In the genomic region with DNA sequence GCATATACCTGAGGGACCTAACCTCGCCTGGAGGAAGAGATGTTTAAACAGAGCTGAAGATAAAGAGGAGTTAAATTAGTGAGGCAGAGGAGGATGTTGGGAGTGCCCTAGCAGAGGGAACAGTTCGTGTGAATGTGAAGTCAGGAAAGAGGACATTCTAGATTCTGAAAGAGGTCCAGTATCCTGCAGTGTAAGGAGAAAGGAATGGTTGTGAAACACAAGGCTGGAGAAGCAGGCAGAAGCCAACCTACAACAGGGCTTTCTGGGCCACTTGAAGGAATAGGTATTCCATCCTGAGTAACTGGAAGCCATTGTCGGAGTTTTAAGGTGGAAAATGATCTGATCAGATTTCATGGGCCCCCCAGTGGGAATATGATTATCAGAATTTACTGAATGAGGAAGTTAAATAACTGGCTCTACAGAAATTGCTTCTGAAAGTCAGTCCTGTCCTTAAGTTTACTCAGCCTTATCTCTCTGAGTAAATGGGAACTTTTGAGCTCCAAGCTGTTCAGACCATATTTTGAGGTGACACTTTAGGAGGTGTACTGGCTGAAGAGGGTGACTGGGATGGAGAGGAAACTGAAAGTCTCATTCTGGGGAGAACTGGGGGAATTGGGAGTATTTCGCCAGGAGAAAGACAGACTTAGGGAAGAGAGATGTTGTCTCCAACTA, we compare ENCODE assay signal across 14 cellular contexts. TPM values are rescaled to one million over a fixed set of nuclear protein-coding genes. Genes with fewer than 3 reads are reported as not detected.
DNase-seq lines count a peak whose midpoint lies in the region; ATAC-seq, FAIRE-seq and TF ChIP-seq lines count a peak whose summit lies in the region.
"Had no signal": no experiment of that assay in that cellular context is flagged by ENCODE, and none has a peak within 500 bp of the region (broad histone marks: within the 10 kb centered on the region; RNA-seq: fewer than 3 reads in every experiment).

No MANE protein-coding gene starts in this region.

- H3K36me3 ChIP-seq in GM12878 (ENCODE audit: control insufficient read depth in 2 of 2, insufficient read depth in 2 of 2, low read length in 1 of 2) (peaks cover 5 to 9% of the 10 kb centered on the region in 2 experiments; a peak in 3 of 4 replicates), osteoblast (ENCODE audit: insufficient read depth, low read length) (peaks cover 18% of the 10 kb centered on the region)

- peak overlapping the region; percentile 47 for H2AFZ ChIP-seq in GM12878 (ENCODE audit: control insufficient read depth, low read depth, low read length)
- H2AFZ ChIP-seq in osteoblast (ENCODE audit: low read length): no peak overlapping the region

- in situ Hi-C loops in GM12878 (cut with MboI): no loop called here

- SMC1A ChIA-PET in GM12878 (lab: Charles Lee; ENCODE audit: uncharacterized antibody, unreplicated experiment): no interaction called here

- CTCF ChIA-PET in GM12878 (lab: Yijun Ruan, JAX): interaction anchor here (0.7 kb wide), 1 partner anchor 203 kb away, joined by 3 read pairs; no protein-coding TSS in a partner anchor

- intact Hi-C loops in GM12878 (cut with micrococcal nuclease; ENCODE audit: unreplicated experiment): no loop called here

- WGBS in GM12878 (ENCODE audit: insufficient coverage, insufficient replicate concordance, low lambda C conversion rate, missing lambda C conversion rate): 47% methylated on average over 4 of the region's 4 CpGs

- no peaks in the 10 kb centered on the region for H3K9me3 ChIP-seq in GM12878 (replicated peaks; ENCODE audit: control insufficient read depth, insufficient read depth, low read length)
- H3K9me3 ChIP-seq in osteoblast (ENCODE audit: low read depth, low read length): no peaks in the 10 kb centered on the region
- H3K9me3 ChIP-seq: thoracic aorta had no signal

- no peak overlapping the region; the same call in 1 of the 2 replicates for H3K9ac ChIP-seq in GM12878 (ENCODE audit: control insufficient read depth, insufficient read depth, low read length)

- ATAC-seq in HG03175 (IDR thresholded peaks at IDR 0.05; ENCODE audit: unreplicated experiment): peak; percentile 12
- peak; percentile 13 for ATAC-seq in GM12878
- ATAC-seq in HG03097 (IDR thresholded peaks at IDR 0.05; ENCODE audit: low FRiP score, unreplicated experiment): no peak

- H3K4me2 ChIP-seq in GM12878 (ENCODE audit: control insufficient read depth, insufficient read depth): no peak overlapping the region
- no peak overlapping the region for H3K4me2 ChIP-seq in osteoblast (ENCODE audit: insufficient read depth, low read length)

- H3K27ac ChIP-seq in GM12878 (ENCODE audit: control insufficient read depth, insufficient read depth): peak overlapping the region; percentile 38; the same call in 1 of the 2 replicates
- peak overlapping the region; percentile 7 for H3K27ac ChIP-seq in osteoblast (ENCODE audit: low read depth, low read length)
- H3K27ac ChIP-seq: thoracic aorta had no signal

- no peak for FAIRE-seq in GM12878 (lab: Jason Lieb, UNC)
- FAIRE-seq: A204.1, astrocyte had no signal

- TF ChIP-seq CTCF in GM12878 (IDR thresholded peaks at IDR 0.05 in 2 of 3, conservative IDR thresholded peaks at IDR 0.05 in 1 of 3; ENCODE audit: control insufficient read depth in 2 of 3, extremely low read depth in 1 of 3, insufficient read depth in 1 of 3, low read depth in 3 of 3, low read length in 3 of 3): no peak
- TF ChIP-seq CTCF in osteoblast (IDR thresholded peaks at IDR 0.05; ENCODE audit: extremely low read depth, low read depth, low read length): no peak
- TF ChIP-seq CTCF in GM10266 (IDR thresholded peaks at IDR 0.05; ENCODE audit: control insufficient read depth, insufficient read depth, low read depth, missing control alignments): no peak

- peak; percentile 36 for DNase-seq in NOMO-1 treated with DMSO at 0.1 percent for 48 hours (lab: John Stamatoyannopoulos, UW; ENCODE audit: unreplicated experiment)
- no peak for DNase-seq in NOMO-1 treated with dmso at 0.1 percent for 144 hours (lab: John Stamatoyannopoulos, UW; ENCODE audit: unreplicated experiment)
- no peak for DNase-seq in GM12878 (ENCODE audit: low read depth, low spot score)
- DNase-seq in osteoblast (ENCODE audit: insufficient read length, low spot score, missing footprints): no peak
- no peak for DNase-seq in GM10266 (ENCODE audit: extremely low spot score)
- no peak for DNase-seq in activated CD8-positive, alpha-beta memory T cell treated with anti-CD3 and anti-CD28 coated beads, Interleukin-2, amount 50 U/mL, for 48 hours
- DNase-seq: activated CD8-positive, alpha-beta memory T cell treated with anti-CD3 and anti-CD28 coated beads, Interleukin-2, amount 50 U/mL, for 4 hours; DND-41; NCI-H2029 treated with DMSO at 0.1 percent for 48 hours had no signal

- RAD21 ChIA-PET in GM12878 (lab: Charles Lee; ENCODE audit: unreplicated experiment): no interaction called here

- H3K4me1 ChIP-seq in GM12878 (ENCODE audit: control insufficient read depth, insufficient read depth, low read length) (peaks cover 25% of the 10 kb centered on the region), osteoblast (ENCODE audit: insufficient read depth, low read length) (peaks cover 11% of the 10 kb centered on the region)

- TSS peak; percentile 23 for BruUV-seq in GM12878 (replicated peaks; lab: Mats Ljungman, UMichigan)

- H3K79me2 ChIP-seq in GM12878 (ENCODE audit: control insufficient read depth, insufficient read depth, low read length) (no peaks in the 10 kb centered on the region), osteoblast (ENCODE audit: insufficient read depth, low read length) (no peaks in the 10 kb centered on the region)

- no peak for TF ChIP-seq EP300 in GM12878 (IDR thresholded peaks at IDR 0.05; ENCODE audit: borderline replicate concordance in 1 of 2, control insufficient read depth in 1 of 2, low read depth in 2 of 2, low read length in 2 of 2)

- no peak for TF ChIP-seq RAD21 in GM12878 (IDR thresholded peaks at IDR 0.05; ENCODE audit: insufficient read depth, low read depth, low read length)

- no peak overlapping the region for H3K4me3 ChIP-seq in GM12878
- H3K4me3 ChIP-seq in osteoblast (ENCODE audit: insufficient read depth, low read length): no peak overlapping the region
- H3K4me3 ChIP-seq: thoracic aorta had no signal

- H4K20me1 ChIP-seq in GM12878 (ENCODE audit: control insufficient read depth, insufficient read depth) (no peaks in the 10 kb centered on the region), osteoblast (ENCODE audit: insufficient read depth, low read length) (peaks cover 2% of the 10 kb centered on the region)

- H3K27me3 ChIP-seq in GM12878 (replicated peaks in 1 of 2; ENCODE audit: control insufficient read depth in 2 of 2, insufficient read depth in 2 of 2, low read length in 1 of 2) (no peaks in the 10 kb centered on the region), osteoblast (ENCODE audit: insufficient read depth, low read length) (no peaks in the 10 kb centered on the region)

- no peak for TF ChIP-seq POLR2A in GM12878 (IDR thresholded peaks at IDR 0.05; ENCODE audit: low read depth, low read length)

- POLR2A ChIA-PET in GM12878 (lab: Charles Lee): no interaction called here

TF ChIP-seq in GM12878, 131 proteins besides CTCF, POLR2A, EP300 and RAD21 (continues in another document):
- TF ChIP-seq TCF12 (IDR thresholded peaks at IDR 0.05; ENCODE audit: low read depth, low read length): no peak
- TF ChIP-seq YBX1 (IDR thresholded peaks at IDR 0.05): no peak

RNA-seq across cellular contexts. Expression of gene FAAH, which starts 24.4 kb away (rescaled TPM):
- total RNA-seq in GM12878 (2013; cell fraction: nucleolus; rRNA removed): 13.3 and 15.1 TPM in 2 replicates
- total RNA-seq in GM12878 (2014; rRNA removed): 0.98 and 1.4 TPM in 2 replicates
- 0.22 TPM in 1 of 2 replicates, not detected in the other for total RNA-seq in GM12878 (2014; rRNA removed; fragmentation: Illumina TruSeq; extraction: Trizol)
- 0.72 and 0.77 TPM in 2 replicates for total RNA-seq in GM12878 (2021)
- 0.50 TPM for polyA plus RNA-seq in GM12878 (2011; ENCODE audit: low read depth)
- polyA plus RNA-seq in GM12878 (2011; rRNA removed): 1.7 and 2.5 TPM in 2 replicates
- polyA plus RNA-seq in GM12878 (2011; cell fraction: cytosol; rRNA removed): 2.0 and 2.9 TPM in 2 replicates
- 31.6 and 35.8 TPM in 2 replicates for polyA plus RNA-seq in GM12878 (2011; cell fraction: nucleus; rRNA removed)
- 2.1 and 2.6 TPM in 2 replicates for polyA plus RNA-seq in GM12878 (2012)
- 0.11 and 0.37 TPM in 2 replicates for polyA plus RNA-seq in GM12878 (2014; fragmentation: Illumina TruSeq; extraction: Trizol)
- under 1 TPM in 1 of 2 experiments, not detected in 1; 0.07 TPM for polyA plus RNA-seq in GM12878 (2014; fragmentation: Nextera tagmentation; extraction: Ambion mirVana)
- polyA plus RNA-seq in GM12878 (2014; rRNA removed): 0.52 and 0.64 TPM in 2 replicates
- under 1 TPM; 0.51 to 0.69 TPM for polyA plus RNA-seq in GM12878 (2016; fragmentation: Nextera tagmentation; extraction: Ambion mirVana)
- polyA minus RNA-seq in GM12878 (2011; rRNA and poly(A)+ RNA removed): 0.88 and 4.1 TPM in 2 replicates
- polyA minus RNA-seq in GM12878 (2011; cell fraction: cytosol; rRNA and poly(A)+ RNA removed): 0.83 TPM in 1 of 2 replicates, not detected in the other
- 4.1 and 5.5 TPM in 2 replicates for polyA minus RNA-seq in GM12878 (2011; cell fraction: nucleus; rRNA and poly(A)+ RNA removed)
- total RNA-seq in osteoblast: 2.4 and 4.0 TPM in 2 replicates

RNA-seq across cellular contexts. Expression of gene NSUN4, which starts 29.1 kb away (rescaled TPM):
- 114 and 121 TPM in 2 replicates for total RNA-seq in GM12878 (2013; cell fraction: nucleolus; rRNA removed)
- total RNA-seq in GM12878 (2014; rRNA removed) (27.7 and 31.0 TPM in 2 replicates), GM12878 (2014; rRNA removed; fragmentation: Illumina TruSeq; extraction: Trizol) (24.9 and 25.3 TPM in 2 replicates), GM12878 (2021) (31.4 and 31.8 TPM in 2 replicates), osteoblast (17.4 and 20.3 TPM in 2 replicates)
- 22.0 TPM for polyA plus RNA-seq in GM12878 (2011; ENCODE audit: low read depth)
- polyA plus RNA-seq in GM12878 (2011; rRNA removed) (62.7 and 80.2 TPM in 2 replicates), GM12878 (2014; fragmentation: Illumina TruSeq; extraction: Trizol) (24.4 and 31.1 TPM in 2 replicates), GM12878 (2014; fragmentation: Nextera tagmentation; extraction: Ambion mirVana) (10 to 100 TPM; 22.1 to 26.6 TPM), GM12878 (2014; rRNA removed) (30.1 and 36.0 TPM in 2 replicates), GM12878 (2016; fragmentation: Nextera tagmentation; extraction: Ambion mirVana) (10 to 100 TPM; 25.4 to 29.2 TPM)
- polyA plus RNA-seq in GM12878 (2011; cell fraction: cytosol; rRNA removed): 88.7 and 90.7 TPM in 2 replicates
- polyA plus RNA-seq in GM12878 (2011; cell fraction: nucleus; rRNA removed): 59.9 and 67.7 TPM in 2 replicates
- polyA plus RNA-seq in GM12878 (2012): 20.9 and 28.7 TPM in 2 replicates
- 170 and 217 TPM in 2 replicates for polyA minus RNA-seq in GM12878 (2011; rRNA and poly(A)+ RNA removed)
- polyA minus RNA-seq in GM12878 (2011; cell fraction: cytosol; rRNA and poly(A)+ RNA removed): 23.7 and 23.9 TPM in 2 replicates
- polyA minus RNA-seq in GM12878 (2011; cell fraction: nucleus; rRNA and poly(A)+ RNA removed): 38.7 and 43.4 TPM in 2 replicates
